In the genomic region with DNA sequence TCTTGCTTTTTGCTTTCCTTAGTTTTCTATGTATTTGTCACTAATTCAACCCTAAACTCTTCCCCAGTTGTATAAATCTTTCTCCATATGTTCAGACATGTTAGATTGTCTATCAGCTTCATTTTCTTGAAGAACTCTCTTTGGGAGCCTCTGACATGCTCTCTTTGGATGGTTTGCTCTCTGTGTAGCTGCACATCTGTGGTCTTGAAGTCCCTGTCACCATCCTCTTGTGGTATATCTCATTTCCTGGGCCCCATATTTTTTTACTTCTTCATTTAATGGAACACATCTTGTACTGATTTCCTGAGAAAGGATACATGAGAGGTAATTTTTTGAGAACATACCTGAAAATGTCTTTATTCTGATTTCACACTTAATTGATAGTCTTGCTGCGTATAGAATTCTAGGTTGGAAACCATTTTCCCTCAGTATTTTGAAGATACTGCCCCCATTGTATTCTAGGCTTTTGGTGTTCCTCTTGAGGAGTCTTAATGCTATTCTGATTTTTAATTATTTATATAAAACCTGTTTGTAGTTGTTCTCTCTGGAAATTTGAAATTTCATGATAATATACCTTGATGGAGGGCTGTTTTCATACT, we compare ENCODE assay signal across 15 cellular contexts.
"Had no signal": no experiment of that assay in that cellular context is flagged by ENCODE, and none has a peak within 500 bp of the region (broad histone marks: within the 10 kb centered on the region; RNA-seq: fewer than 3 reads in every experiment).

No MANE protein-coding gene starts in this region.

- DNase-seq: activated CD4-positive, alpha-beta T cell treated with anti-CD3 and anti-CD28 coated beads for 4 hours; activated effector memory CD4-positive, alpha-beta T cell treated with anti-CD3 and anti-CD28 coated beads, Interleukin-2, amount 50 U/mL, for 16 hours; activated T-cell treated with anti-CD3 and anti-CD28 coated beads, Interleukin-2, amount 50 U/mL, for 24 hours; central memory CD4-positive, alpha-beta T cell; colonic mucosa; esophagus squamous epithelium; hippocampal formation; midbrain; ovary; right lobe of liver; spleen had no signal

- H3K27ac Mint-ChIP-seq: activated naive CD8-positive, alpha-beta T cell; activated T-cell treated with anti-CD3 and anti-CD28 coated beads, Interleukin-2, amount 50 U/mL, for 24 hours; brain had no signal

- H3K9me3 ChIP-seq: colonic mucosa, esophagus squamous epithelium, ovary, right lobe of liver, thoracic aorta had no signal

- H3K27me3 ChIP-seq: colonic mucosa, esophagus squamous epithelium, ovary, right lobe of liver, spleen had no signal

- H3K27me3 Mint-ChIP-seq: activated naive CD8-positive, alpha-beta T cell; activated T-cell treated with anti-CD3 and anti-CD28 coated beads, Interleukin-2, amount 50 U/mL, for 24 hours had no signal

- H3K36me3 ChIP-seq: colonic mucosa, esophagus squamous epithelium, ovary, right lobe of liver, thoracic aorta had no signal

- H3K4me3 Mint-ChIP-seq: activated naive CD8-positive, alpha-beta T cell; activated T-cell treated with anti-CD3 and anti-CD28 coated beads, Interleukin-2, amount 50 U/mL, for 24 hours; brain had no signal

- H3K4me3 ChIP-seq: colonic mucosa, esophagus squamous epithelium, ovary, right lobe of liver, spleen, thoracic aorta had no signal

- ATAC-seq: left lobe of liver, right lobe of liver had no signal
